ENCODE assay signal across 13 cellular contexts in genomic region chr21:28738882-28739281, GRCh38.
DNase-seq lines count a peak whose midpoint lies in the region; ATAC-seq lines count a peak whose summit lies in the region.
"Had no signal": no experiment of that assay in that cellular context is flagged by ENCODE, and none has a peak within 500 bp of the region (broad histone marks: within the 10 kb centered on the region; RNA-seq: fewer than 3 reads in every experiment).

No MANE protein-coding gene starts in this region.

- H3K36me3 Mint-ChIP-seq in T-helper 1 cell treated with Interleukin-12 subunit alpha and Interleukin-12 subunit beta and Interleukin-4 antibody, amounts not matched to agents 30 μg/mL and 1 μg/mL, for 36 hours (ENCODE audit: low read depth) = peaks cover 11% of the 10 kb centered on the region
- H3K36me3 Mint-ChIP-seq in T-cell = peaks cover 5% of the 10 kb centered on the region

- no peaks in the 10 kb centered on the region for H3K27me3 Mint-ChIP-seq in T-helper 1 cell treated with Interleukin-12 subunit alpha and Interleukin-12 subunit beta and Interleukin-4 antibody, amounts not matched to agents 30 μg/mL and 1 μg/mL, for 36 hours (ENCODE audit: low read depth)
- H3K27me3 Mint-ChIP-seq in stimulated activated naive CD8-positive, alpha-beta T cell treated with anti-CD3 and anti-CD28 coated beads, Interleukin-15, amount 100 ng/mL, for 72 hours = no peaks in the 10 kb centered on the region
- no peaks in the 10 kb centered on the region for H3K27me3 Mint-ChIP-seq in T-cell

- H3K27me3 ChIP-seq in right cardiac atrium (ENCODE audit: control insufficient read depth, insufficient read depth) = no peaks in the 10 kb centered on the region
- H3K27me3 ChIP-seq: colonic mucosa had no signal

- no peak for ATAC-seq in right cardiac atrium
- ATAC-seq in HG02852 (IDR thresholded peaks at IDR 0.05; ENCODE audit: unreplicated experiment) = peak; percentile 82
- ATAC-seq in stimulated activated naive CD8-positive, alpha-beta T cell treated with anti-CD3 and anti-CD28 coated beads, Interleukin-15, amount 100 ng/mL, for 72 hours = peak; percentile 85
- no peak for ATAC-seq in esophagus mucosa
- ATAC-seq in T-cell (replicated peaks in 1 of 4) = no peak
- ATAC-seq: GM12878, psoas muscle had no signal

- peak overlapping the region; percentile 63 for H3K27ac ChIP-seq in right cardiac atrium (ENCODE audit: low read length)
- H3K27ac ChIP-seq: colonic mucosa, psoas muscle had no signal

- peak overlapping the region; percentile 1 for H3K4me3 Mint-ChIP-seq in T-helper 1 cell treated with Interleukin-12 subunit alpha and Interleukin-12 subunit beta and Interleukin-4 antibody, amounts not matched to agents 30 μg/mL and 1 μg/mL, for 36 hours
- peak overlapping the region in 1 of 2 donors; percentile 66 for H3K4me3 Mint-ChIP-seq in stimulated activated naive CD8-positive, alpha-beta T cell treated with anti-CD3 and anti-CD28 coated beads, Interleukin-15, amount 100 ng/mL, for 72 hours
- peak overlapping the region in 1 of 3 donors; percentile 14 for H3K4me3 Mint-ChIP-seq in T-cell

- POLR2A ChIA-PET in T-cell (lab: Charles Lee) = no interaction called here

- H3K9me3 ChIP-seq in right cardiac atrium (ENCODE audit: control insufficient read depth, low read length) = no peaks in the 10 kb centered on the region
- H3K9me3 ChIP-seq: colonic mucosa, psoas muscle had no signal

- H3K4me1 ChIP-seq in right cardiac atrium (ENCODE audit: control insufficient read depth, insufficient read depth, low read length) = peaks cover 1% of the 10 kb centered on the region
- H3K4me1 ChIP-seq: colonic mucosa, psoas muscle had no signal

- DNase-seq in right cardiac atrium (no peak), cardiac septum (ENCODE audit: low spot score) (no peak), T-cell (no peak)
- no peak for DNase-seq in stimulated activated naive CD8-positive, alpha-beta T cell treated with anti-CD3 and anti-CD28 coated beads, Interleukin-15, amount 100 ng/mL, for 72 hours
- DNase-seq in activated CD4-positive, alpha-beta T cell treated with anti-CD3 and anti-CD28 coated beads, Interleukin-2, amount 50 U/mL, for 48 hours = no peak
- DNase-seq: activated CD8-positive, alpha-beta memory T cell treated with anti-CD3 and anti-CD28 coated beads for 24 hours; colonic mucosa; DMS79 treated with DMSO at 0.1 percent for 48 hours; psoas muscle had no signal

- H3K9me3 Mint-ChIP-seq in T-helper 1 cell treated with Interleukin-12 subunit alpha and Interleukin-12 subunit beta and Interleukin-4 antibody, amounts not matched to agents 30 μg/mL and 1 μg/mL, for 36 hours = peaks cover 4% of the 10 kb centered on the region
- no peaks in the 10 kb centered on the region for H3K9me3 Mint-ChIP-seq in stimulated activated naive CD8-positive, alpha-beta T cell treated with anti-CD3 and anti-CD28 coated beads, Interleukin-15, amount 100 ng/mL, for 72 hours
- H3K9me3 Mint-ChIP-seq in T-cell = no peaks in the 10 kb centered on the region

- peaks cover 3% of the 10 kb centered on the region for H3K4me1 Mint-ChIP-seq in T-helper 1 cell treated with Interleukin-12 subunit alpha and Interleukin-12 subunit beta and Interleukin-4 antibody, amounts not matched to agents 30 μg/mL and 1 μg/mL, for 36 hours (ENCODE audit: low read depth)
- peaks cover 15% of the 10 kb centered on the region for H3K4me1 Mint-ChIP-seq in stimulated activated naive CD8-positive, alpha-beta T cell treated with anti-CD3 and anti-CD28 coated beads, Interleukin-15, amount 100 ng/mL, for 72 hours
- H3K4me1 Mint-ChIP-seq in T-cell = peaks cover 0 to 7% (median 4%) of the 10 kb centered on the region in 3 donors

- CTCF ChIA-PET in T-cell (lab: Charles Lee) = interaction anchor here in 1 of 2 donors (0.7 kb wide), 1 partner anchor 14 kb away, joined by 3 read pairs; no protein-coding TSS in a partner anchor

- intact Hi-C loops in right cardiac atrium (cut with DNase I) = loop anchor here in 1 of 4 donors (5.0 kb wide), 1 partner anchor 222 kb away; no protein-coding TSS in a partner anchor
- intact Hi-C loops in cardiac septum (cut with DNase I) = loop anchor here (5.0 kb wide), 2 partner anchors 97 to 692 kb away; no protein-coding TSS in a partner anchor

- H3K4me3 ChIP-seq in right cardiac atrium (ENCODE audit: low read length) = no peak overlapping the region
- H3K4me3 ChIP-seq: colonic mucosa, GM12878, psoas muscle had no signal

- no peak overlapping the region for H3K27ac Mint-ChIP-seq in T-helper 1 cell treated with Interleukin-12 subunit alpha and Interleukin-12 subunit beta and Interleukin-4 antibody, amounts not matched to agents 30 μg/mL and 1 μg/mL, for 36 hours
- H3K27ac Mint-ChIP-seq in stimulated activated naive CD8-positive, alpha-beta T cell treated with anti-CD3 and anti-CD28 coated beads, Interleukin-15, amount 100 ng/mL, for 72 hours = peak overlapping the region in 1 of 2 donors; percentile 63
- H3K27ac Mint-ChIP-seq in T-cell = peak overlapping the region in 1 of 2 donors; percentile 9

- 55% methylated on average over 7 of the region's 7 CpGs for WGBS in right cardiac atrium

Comparison
In these comparisons a context has a peak if more than half of its experiments do, and no peak if none do; other contexts are left out.
1. ATAC-seq: peak in HG02852 (single experiment) and stimulated activated naive CD8-positive, alpha-beta T cell treated with anti-CD3 and anti-CD28 coated beads, Interleukin-15, amount 100 ng/mL, for 72 hours (single experiment); none in right cardiac atrium (0 of 2), esophagus mucosa (single experiment) and T-cell (0 of 4).